ENCODE assay signal across 8 cellular contexts in genomic region chr3:58414538-58415197, GRCh38. TPM values are rescaled to one million over a fixed set of nuclear protein-coding genes. Genes with fewer than 3 reads are reported as not detected.
A peak's percentile ranks its signal among the peaks of the same experiment; 100 is the strongest.
DNase-seq lines count a peak whose midpoint lies in the region; ATAC-seq and TF ChIP-seq lines count a peak whose summit lies in the region.

No MANE protein-coding gene starts in this region.

- in situ Hi-C loops in Caki2 (cut with HindIII; ENCODE audit: low pct_unique_long_range_greater_than_20kb, low sequenced_read_pairs), result no loop called here

- POLR2A ChIA-PET in HEK293T (lab: Yijun Ruan, JAX), result no interaction called here

- peak; percentile 46 for DNase-seq in Caki2 (ENCODE audit: low read depth)
- peak; percentile 64 for DNase-seq in HEK293T (ENCODE audit: extremely low spot score)
- DNase-seq in NOMO-1 (lab: John Stamatoyannopoulos, UW; ENCODE audit: unreplicated experiment in 2 of 2), result peak; percentile 35 to 67
- DNase-seq in activated T-helper 1 cell treated with Interleukin-2 at 50 U/mL for 16 hours (ENCODE audit: low read depth), result peak; percentile 1
- DNase-seq in foreskin fibroblast, result peak; percentile 32 to 80
- no peak for DNase-seq in osteocyte (ENCODE audit: extremely low spot score, unreplicated experiment)

- peaks cover 31% of the 10 kb centered on the region for H3K36me3 Mint-ChIP-seq in osteocyte (ENCODE audit: unreplicated experiment)

- no peak overlapping the region for H3K27ac Mint-ChIP-seq in osteocyte (ENCODE audit: unreplicated experiment)

- ATAC-seq in GM19351 (IDR thresholded peaks at IDR 0.05; ENCODE audit: unreplicated experiment) (no peak), HG03159 (IDR thresholded peaks at IDR 0.05; ENCODE audit: unreplicated experiment) (no peak)

- no peaks in the 10 kb centered on the region for H3K27me3 Mint-ChIP-seq in osteocyte (ENCODE audit: unreplicated experiment)

- H3K9me3 Mint-ChIP-seq in osteocyte (ENCODE audit: unreplicated experiment), result no peaks in the 10 kb centered on the region

- TF ChIP-seq CTCF in foreskin fibroblast (IDR thresholded peaks at IDR 0.05; ENCODE audit: low read depth, low read length) (peak; percentile 58), osteocyte (IDR thresholded peaks at IDR 0.05) (peak; percentile 78)

- no peak overlapping the region for H3K4me3 ChIP-seq in foreskin fibroblast (ENCODE audit: low read depth in 1 of 2, low read length in 2 of 2)

- CTCF ChIA-PET in HEK293T (lab: Yijun Ruan, JAX), result interaction anchor here (0.8 to 1.8 kb wide), 4 partner anchors 10 to 107 kb away, joined by 3 to 6 read pairs (median 4); no protein-coding TSS in a partner anchor

- peaks cover 21% of the 10 kb centered on the region for H3K4me1 Mint-ChIP-seq in osteocyte (ENCODE audit: unreplicated experiment)

- H3K4me3 Mint-ChIP-seq in osteocyte (ENCODE audit: unreplicated experiment), result no peak overlapping the region

TF ChIP-seq in HEK293T, 16 proteins besides CTCF, POLR2A, EP300 and RAD21:
- TF ChIP-seq HDGF (IDR thresholded peaks at IDR 0.05; ENCODE audit: borderline replicate concordance) (no peak), BHLHE40 (IDR thresholded peaks at IDR 0.05; ENCODE audit: borderline replicate concordance) (no peak), FOXK2 (IDR thresholded peaks at IDR 0.05) (no peak), ZNF384 (IDR thresholded peaks at IDR 0.05) (no peak), CTBP1 (IDR thresholded peaks at IDR 0.05; ENCODE audit: borderline replicate concordance) (no peak), SUZ12 (IDR thresholded peaks at IDR 0.05) (no peak), TARDBP (IDR thresholded peaks at IDR 0.05) (no peak), L3MBTL2 (conservative IDR thresholded peaks at IDR 0.05) (no peak), FOXM1 (IDR thresholded peaks at IDR 0.05; ENCODE audit: borderline replicate concordance) (no peak), NFRKB (IDR thresholded peaks at IDR 0.05) (no peak), ELF4 (IDR thresholded peaks at IDR 0.05) (no peak), ARNT (IDR thresholded peaks at IDR 0.05) (no peak), LEF1 (IDR thresholded peaks at IDR 0.05; ENCODE audit: borderline replicate concordance) (no peak), FOXA1 (IDR thresholded peaks at IDR 0.05) (no peak)

RNA-seq across cellular contexts. Expression of gene PDHB, which starts 19.0 kb away (rescaled TPM):
- total RNA-seq in Caki2 (2014; rRNA removed; shearing (Covaris generic); ENCODE audit: low replicate concordance), result 54.8 and 86.1 TPM in 2 replicates
- total RNA-seq in osteocyte, result 85.5 and 89.0 TPM in 2 replicates
